Comparison of ENCODE assay signal across 14 cellular contexts in the genomic region with DNA sequence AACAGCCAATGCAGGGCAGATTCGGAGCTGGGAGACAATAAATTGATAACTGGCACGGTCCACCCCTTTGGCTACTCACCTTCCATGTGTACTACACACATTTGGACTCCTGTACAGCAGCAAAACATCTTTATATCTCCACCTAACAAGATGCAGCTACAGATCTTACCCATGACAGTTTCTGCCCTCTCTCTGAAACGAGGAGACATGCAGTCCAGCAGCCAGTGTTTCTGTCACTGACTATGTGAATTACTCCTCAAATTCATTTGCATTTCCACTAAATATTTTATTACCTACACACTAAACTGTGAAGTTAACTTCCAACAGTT. TPM values are rescaled to one million over a fixed set of nuclear protein-coding genes. Genes with fewer than 3 reads are reported as not detected.
DNase-seq lines count a peak whose midpoint lies in the region; ATAC-seq and TF ChIP-seq lines count a peak whose summit lies in the region.
"Had no signal": no experiment of that assay in that cellular context is flagged by ENCODE, and none has a peak within 500 bp of the region (broad histone marks: within the 10 kb centered on the region; RNA-seq: fewer than 3 reads in every experiment).

No MANE protein-coding gene starts in this region.

- no CpG with 5 or more reads among the region's 3 CpGs for WGBS in H9 (ENCODE audit: extremely low coverage, insufficient read length, low lambda C conversion rate)

- no peak overlapping the region for H2BK15ac ChIP-seq in H9 (ENCODE audit: low read depth, low read length)

- H3K4me3 Mint-ChIP-seq in activated CD8-positive, alpha-beta memory T cell treated with anti-CD3 and anti-CD28 coated beads, Interleukin-2, amount 10 ng/mL, durations not matched to agents 7 days and 5 days, result no peak overlapping the region
- peak overlapping the region in 2 of 8 donors; percentile 26 to 56 for H3K4me3 Mint-ChIP-seq in CD4-positive, alpha-beta memory T cell
- H3K4me3 Mint-ChIP-seq in endothelial cell (ENCODE audit: unreplicated experiment) (no peak overlapping the region), H9 (no peak overlapping the region)
- H3K4me3 Mint-ChIP-seq: activated naive CD4-positive, alpha-beta T cell treated with anti-CD3 and anti-CD28 coated beads for 36 hours; activated T-cell treated with anti-CD3 and anti-CD28 coated beads, Interleukin-2, amount 50 U/mL, for 24 hours had no signal

- no peak overlapping the region for H2BK12ac ChIP-seq in H9 (ENCODE audit: insufficient read length, low read depth, low read length)

- H3K4ac ChIP-seq in H9 (ENCODE audit: low read depth, low read length), result no peak overlapping the region

- no peak overlapping the region for H3K27ac ChIP-seq in CD4-positive, alpha-beta memory T cell (ENCODE audit: low read depth, low read length)
- H3K27ac ChIP-seq in RWPE1, result no peak overlapping the region
- H3K27ac ChIP-seq in H9 (ENCODE audit: insufficient read length, low read depth, low read length), result no peak overlapping the region
- H3K27ac ChIP-seq: dorsolateral prefrontal cortex, testis had no signal

- no peak overlapping the region for H3K14ac ChIP-seq in H9 (ENCODE audit: insufficient read depth, low read length)

- no peak for ATAC-seq in activated CD8-positive, alpha-beta memory T cell treated with anti-CD3 and anti-CD28 coated beads, Interleukin-2, amount 10 ng/mL, durations not matched to agents 7 days and 5 days
- no peak for ATAC-seq in HG03442 (IDR thresholded peaks at IDR 0.05; ENCODE audit: unreplicated experiment)

- no peaks in the 10 kb centered on the region for H3K79me1 ChIP-seq in H9 (ENCODE audit: insufficient read depth, low read depth, low read length, poor library complexity, severe bottlenecking)

- TF ChIP-seq CTCF in RWPE1 (conservative IDR thresholded peaks at IDR 0.05; ENCODE audit: low read depth) (peak; percentile 38), endothelial cell (IDR thresholded peaks at IDR 0.05; ENCODE audit: unreplicated experiment) (peak; percentile 54), H9 (conservative IDR thresholded peaks at IDR 0.05) (no peak; the same call in 2 of the 3 replicates)

- peak overlapping the region in 1 of 2 donors; percentile 27 for H3K4me3 ChIP-seq in CD4-positive, alpha-beta memory T cell (ENCODE audit: low read length in 2 of 2)
- H3K4me3 ChIP-seq: lung, mucosa of descending colon, testis had no signal

- DNase-seq in activated CD8-positive, alpha-beta memory T cell treated with anti-CD3 and anti-CD28 coated beads, Interleukin-2, amount 10 ng/mL, durations not matched to agents 7 days and 5 days, result no peak
- no peak for DNase-seq in activated CD8-positive, alpha-beta memory T cell treated with anti-CD3 and anti-CD28 coated beads for 24 hours
- no peak for DNase-seq in CD4-positive, alpha-beta memory T cell
- DNase-seq in RWPE1 (ENCODE audit: low spot score) (no peak), endothelial cell (ENCODE audit: low spot score) (no peak), NCI-H1417 (lab: John Stamatoyannopoulos, UW) (no peak), H9 (no peak)

- no peaks in the 10 kb centered on the region for H3K27me3 ChIP-seq in CD4-positive, alpha-beta memory T cell (ENCODE audit: insufficient read depth, low read length)
- no peaks in the 10 kb centered on the region; the same call in 1 of the 2 replicates for H3K27me3 ChIP-seq in H9 (ENCODE audit: insufficient read depth, low read length)
- H3K27me3 ChIP-seq: dorsolateral prefrontal cortex, testis had no signal

- peaks cover 4% of the 10 kb centered on the region for H3K36me3 Mint-ChIP-seq in activated CD8-positive, alpha-beta memory T cell treated with anti-CD3 and anti-CD28 coated beads, Interleukin-2, amount 10 ng/mL, durations not matched to agents 7 days and 5 days
- H3K36me3 Mint-ChIP-seq in CD4-positive, alpha-beta memory T cell, result no peaks in the 10 kb centered on the region
- no peaks in the 10 kb centered on the region for H3K36me3 Mint-ChIP-seq in endothelial cell (ENCODE audit: low read depth, unreplicated experiment)
- no peaks in the 10 kb centered on the region for H3K36me3 Mint-ChIP-seq in H9 (ENCODE audit: insufficient read depth in 1 of 3, low read depth in 3 of 3)

- no peak overlapping the region for H3K9ac ChIP-seq in H9 (ENCODE audit: extremely low read depth, insufficient read length, low read length)

- peaks cover 3% of the 10 kb centered on the region for H4K20me1 ChIP-seq in H9 (ENCODE audit: control insufficient read depth, insufficient read depth, insufficient read length)

- no peak overlapping the region for H2AFZ ChIP-seq in H9 (ENCODE audit: low read length)

- no peaks in the 10 kb centered on the region for H3K36me3 ChIP-seq in CD4-positive, alpha-beta memory T cell (ENCODE audit: insufficient read depth, low read length)

- no peak overlapping the region for H3K56ac ChIP-seq in H9 (ENCODE audit: insufficient read length, low read depth, low read length)

- peaks cover 9% of the 10 kb centered on the region for H3K27me3 Mint-ChIP-seq in activated CD8-positive, alpha-beta memory T cell treated with anti-CD3 and anti-CD28 coated beads, Interleukin-2, amount 10 ng/mL, durations not matched to agents 7 days and 5 days
- H3K27me3 Mint-ChIP-seq in CD4-positive, alpha-beta memory T cell, result no peaks in the 10 kb centered on the region
- peaks cover 1% of the 10 kb centered on the region for H3K27me3 Mint-ChIP-seq in endothelial cell (ENCODE audit: unreplicated experiment)
- peaks cover 13% of the 10 kb centered on the region for H3K27me3 Mint-ChIP-seq in H9 (ENCODE audit: low read depth)
- H3K27me3 Mint-ChIP-seq: activated T-cell treated with anti-CD3 and anti-CD28 coated beads, Interleukin-2, amount 50 U/mL, for 24 hours had no signal

- H3T11ph ChIP-seq in H9 (ENCODE audit: low read length), result no peak overlapping the region

- no peak overlapping the region for H2BK120ac ChIP-seq in H9 (ENCODE audit: low read depth, low read length, poor library complexity, severe bottlenecking)

- H3K4me2 ChIP-seq in H9 (ENCODE audit: insufficient read depth, insufficient read length, low read length), result no peak overlapping the region

- H2BK20ac ChIP-seq in H9 (ENCODE audit: low read depth, low read length, poor library complexity, severe bottlenecking), result no peak overlapping the region

- peak overlapping the region; percentile 83 for H3K27ac Mint-ChIP-seq in activated CD8-positive, alpha-beta memory T cell treated with anti-CD3 and anti-CD28 coated beads, Interleukin-2, amount 10 ng/mL, durations not matched to agents 7 days and 5 days
- peak overlapping the region in 5 of 7 donors; percentile 42 to 72 (median 53) for H3K27ac Mint-ChIP-seq in CD4-positive, alpha-beta memory T cell
- peak overlapping the region; percentile 1 for H3K27ac Mint-ChIP-seq in endothelial cell (ENCODE audit: unreplicated experiment)
- no peak overlapping the region; a peak in 1 of 7 replicates for H3K27ac Mint-ChIP-seq in H9
- H3K27ac Mint-ChIP-seq: activated naive CD4-positive, alpha-beta T cell treated with anti-CD3 and anti-CD28 coated beads for 36 hours; activated T-cell treated with anti-CD3 and anti-CD28 coated beads, Interleukin-2, amount 50 U/mL, for 24 hours had no signal

- CTCF ChIA-PET in activated CD8-positive, alpha-beta memory T cell treated with anti-CD3 and anti-CD28 coated beads, Interleukin-2, amount 10 ng/mL, durations not matched to agents 7 days and 5 days (lab: Charles Lee), result interaction anchor here (0.6 to 4.2 kb wide), 55 partner anchors 8 to 581 kb away, joined by 3 to 177 read pairs (median 5); a partner anchor contains a TSS
- CTCF ChIA-PET in CD4-positive, alpha-beta memory T cell (lab: Charles Lee; ENCODE audit: partially characterized antibody), result interaction anchor here (0.7 to 5.6 kb wide), 48 partner anchors 9 to 287 kb away, joined by 3 to 277 read pairs (median 5); a partner anchor contains a TSS
- CTCF ChIA-PET in RWPE1 (lab: Yijun Ruan, JAX), result interaction anchor here (0.5 to 3.1 kb wide), 33 partner anchors 9 to 347 kb away, joined by 3 to 46 read pairs (median 4); no protein-coding TSS in a partner anchor

- H4K5ac ChIP-seq in H9 (ENCODE audit: insufficient read length, low read depth, low read length), result no peak overlapping the region

- H4K8ac ChIP-seq in H9 (replicated peaks; ENCODE audit: insufficient read length, low read depth, low read length), result no peak overlapping the region

- peaks cover 3% of the 10 kb centered on the region for H3K9me3 Mint-ChIP-seq in activated CD8-positive, alpha-beta memory T cell treated with anti-CD3 and anti-CD28 coated beads, Interleukin-2, amount 10 ng/mL, durations not matched to agents 7 days and 5 days (ENCODE audit: low read depth)
- H3K9me3 Mint-ChIP-seq in CD4-positive, alpha-beta memory T cell, result no peaks in the 10 kb centered on the region
- H3K9me3 Mint-ChIP-seq in endothelial cell (ENCODE audit: unreplicated experiment) (no peaks in the 10 kb centered on the region), H9 (peaks cover 3 to 10% of the 10 kb centered on the region in 2 experiments; a peak in 4 of 5 replicates)
- H3K9me3 Mint-ChIP-seq: activated naive CD4-positive, alpha-beta T cell treated with anti-CD3 and anti-CD28 coated beads for 36 hours; activated T-cell treated with anti-CD3 and anti-CD28 coated beads, Interleukin-2, amount 50 U/mL, for 24 hours had no signal

- no peaks in the 10 kb centered on the region for H3K79me2 ChIP-seq in H9 (ENCODE audit: insufficient read depth, low read length)

- H2AK5ac ChIP-seq in H9 (ENCODE audit: insufficient read length, low read length), result no peak overlapping the region

- no peaks in the 10 kb centered on the region for H3K23me2 ChIP-seq in H9 (ENCODE audit: insufficient read length, low read depth, low read length, poor library complexity, severe bottlenecking)

- POLR2A ChIA-PET in CD4-positive, alpha-beta memory T cell (lab: Charles Lee; ENCODE audit: partially characterized antibody), result interaction anchor here (0.6 to 3.5 kb wide), 8 partner anchors 9 to 268 kb away, joined by 3 to 35 read pairs (median 4); no protein-coding TSS in a partner anchor
- POLR2A ChIA-PET in RWPE1 (lab: Yijun Ruan, JAX; ENCODE audit: low non-redundant PET), result interaction anchor here (0.6 kb wide), 1 partner anchor 363 kb away, joined by 4 read pairs; no protein-coding TSS in a partner anchor

- no peak overlapping the region for H3K18ac ChIP-seq in H9 (ENCODE audit: insufficient read length, low read depth, low read length)

- H3K4me1 ChIP-seq in CD4-positive, alpha-beta memory T cell (ENCODE audit: insufficient read depth, low read length), result peaks cover 37% of the 10 kb centered on the region
- H3K4me1 ChIP-seq in H9 (ENCODE audit: insufficient read depth, low read length), result no peaks in the 10 kb centered on the region; the same call in 1 of the 2 replicates

- no peak overlapping the region for H4K91ac ChIP-seq in H9 (ENCODE audit: insufficient read length, low read depth, low read length)

- H3K4me1 Mint-ChIP-seq in activated CD8-positive, alpha-beta memory T cell treated with anti-CD3 and anti-CD28 coated beads, Interleukin-2, amount 10 ng/mL, durations not matched to agents 7 days and 5 days, result peaks cover 59% of the 10 kb centered on the region
- H3K4me1 Mint-ChIP-seq in CD4-positive, alpha-beta memory T cell, result peaks cover 29 to 49% (median 42%) of the 10 kb centered on the region in 4 donors
- H3K4me1 Mint-ChIP-seq in endothelial cell (ENCODE audit: unreplicated experiment) (peaks cover 15% of the 10 kb centered on the region), H9 (peaks cover 9% of the 10 kb centered on the region in 2 experiments)

- H2BK5ac ChIP-seq in H9 (ENCODE audit: insufficient read length, low read length), result no peak overlapping the region

- intact Hi-C loops in CD4-positive, alpha-beta memory T cell (cut with micrococcal nuclease), result loop anchor here (1.0 to 2.0 kb wide), 3 partner anchors 99 to 263 kb away; no protein-coding TSS in a partner anchor

- H3K23ac ChIP-seq in H9 (ENCODE audit: insufficient read length, low read depth, low read length), result no peak overlapping the region

- no peaks in the 10 kb centered on the region for H3K9me3 ChIP-seq in CD4-positive, alpha-beta memory T cell (ENCODE audit: control insufficient read depth in 1 of 2, low read length in 2 of 2)
- no peaks in the 10 kb centered on the region for H3K9me3 ChIP-seq in H9 (ENCODE audit: control insufficient read depth, low read depth, low read length)
- H3K9me3 ChIP-seq: mucosa of descending colon, testis had no signal

RNA-seq across cellular contexts. Expression of a gene that starts 58.7 kb away (rescaled TPM):
- 1 to 10 TPM; 1.4 to 1.8 TPM for total RNA-seq in activated CD8-positive, alpha-beta memory T cell treated with anti-CD3 and anti-CD28 coated beads, Interleukin-2, amount 10 ng/mL, durations not matched to agents 7 days and 5 days
- 1 to 10 TPM in 1 of 2 experiments, under 1 TPM in 1; 0.84 to 1.6 TPM for total RNA-seq in CD4-positive, alpha-beta memory T cell
- 1 to 10 TPM in 1 of 2 donors, under 1 TPM in 1; 0.09 to 1.8 TPM for polyA plus RNA-seq in CD4-positive, alpha-beta memory T cell
- total RNA-seq in endothelial cell (ENCODE audit: unreplicated experiment), result 1.6 TPM
- 2.6 and 2.7 TPM in 2 replicates for total RNA-seq in H9 (2021)

Comparison
In these comparisons a context has a peak if more than half of its experiments do, and no peak if none do; other contexts are left out.
1. H3K27ac Mint-ChIP-seq: peak in activated CD8-positive, alpha-beta memory T cell treated with anti-CD3 and anti-CD28 coated beads, Interleukin-2, amount 10 ng/mL, durations not matched to agents 7 days and 5 days (single experiment), CD4-positive, alpha-beta memory T cell (5 of 7) and endothelial cell (single experiment); none in H9 (0 of 3).